Comparison of ENCODE assay signal across 21 cellular contexts in genomic region chr4:174516794-174517193, GRCh38. TPM values are rescaled to one million over a fixed set of nuclear protein-coding genes. Genes with fewer than 3 reads are reported as not detected.
DNase-seq lines count a peak whose midpoint lies in the region; ATAC-seq, FAIRE-seq and TF ChIP-seq lines count a peak whose summit lies in the region.
"Had no signal": no experiment of that assay in that cellular context is flagged by ENCODE, and none has a peak within 500 bp of the region (broad histone marks: within the 10 kb centered on the region; RNA-seq: fewer than 3 reads in every experiment).

No MANE protein-coding gene starts in this region.

- no peak for TF ChIP-seq EP300 in HepG2 (IDR thresholded peaks at IDR 0.05; ENCODE audit: low read depth in 2 of 2, low read length in 2 of 2)
- TF ChIP-seq EP300 in HepG2 (CRISPR knock-in tag; IDR thresholded peaks at IDR 0.05; ENCODE audit: borderline replicate concordance) = no peak

- intact Hi-C loops in HepG2 (cut with micrococcal nuclease; ENCODE audit: unreplicated experiment) (no loop called here), lower lobe of right lung (cut with DNase I) (no loop called here)
- intact Hi-C loops in activated T-helper 2 cell treated with anti-CD3 and anti-CD28 coated beads, Interferon-gamma antibody, Interleukin-2, Interleukin-4, amounts not matched to agents 10 μg/mL and 5 μg/mL and 100 μg/mL, durations not matched to agents 14 hours and 24 hours and 36 hours (cut with micrococcal nuclease) = no loop called here

- no peaks in the 10 kb centered on the region for H3K9me3 Mint-ChIP-seq in activated T-helper 2 cell treated with anti-CD3 and anti-CD28 coated beads, Interferon-gamma antibody, Interleukin-2, Interleukin-4, amounts not matched to agents 10 μg/mL and 5 μg/mL and 100 μg/mL, durations not matched to agents 14 hours and 24 hours and 36 hours

- no peak overlapping the region for H3K4me3 ChIP-seq in liver (ENCODE audit: low read depth in 1 of 3, low read length in 3 of 3)
- H3K4me3 ChIP-seq in HepG2 (replicated peaks in 1 of 3; ENCODE audit: insufficient read depth in 1 of 3, low read depth in 2 of 3, low read length in 3 of 3) = no peak overlapping the region
- no peak overlapping the region for H3K4me3 ChIP-seq in lower lobe of right lung
- H3K4me3 ChIP-seq: GM12878, GM23248 had no signal

- DNase-seq in HepG2 (ENCODE audit: low spot score) (no peak), epithelial cell of prostate (ENCODE audit: low read depth, low spot score) (no peak), lower lobe of right lung (no peak), DMS153 treated with DMSO at 0.1 percent for 48 hours (lab: John Stamatoyannopoulos, UW; ENCODE audit: unreplicated experiment) (no peak), NCI-H2171 treated with DMSO at 0.1 percent for 48 hours (lab: John Stamatoyannopoulos, UW) (no peak)
- DNase-seq in activated T-helper 2 cell treated with anti-CD3 and anti-CD28 coated beads, Interferon-gamma antibody, Interleukin-2, Interleukin-4, amounts not matched to agents 10 μg/mL and 5 μg/mL and 100 μg/mL, durations not matched to agents 14 hours and 24 hours and 36 hours (ENCODE audit: low spot score) = no peak
- DNase-seq: C1 segment of cervical spinal cord; Caco-2; CD8-positive, alpha-beta T cell; DMS153; DMS79; EL; GDM1; GM23248; H7; HCEC 1CT had no signal

- no peak overlapping the region for H2AFZ ChIP-seq in HepG2 (ENCODE audit: low read length)
- H2AFZ ChIP-seq: GM23248 had no signal

- H3K9me3 ChIP-seq in liver (ENCODE audit: control insufficient read depth in 4 of 4, low read length in 3 of 4) (no peaks in the 10 kb centered on the region), HepG2 (ENCODE audit: low read length) (no peaks in the 10 kb centered on the region), lower lobe of right lung (no peaks in the 10 kb centered on the region)

- peaks cover 2 to 28% (median 8%) of the 10 kb centered on the region in 4 donors for H3K4me1 ChIP-seq in liver (ENCODE audit: control insufficient read depth in 4 of 4, insufficient read depth in 4 of 4, low read length in 3 of 4)
- H3K4me1 ChIP-seq in HepG2 (ENCODE audit: insufficient read depth, low read length) = 0 out of 2 replicates have a peak, but pooled peaks cover 4% of the 10 kb centered on the region
- peaks cover 9% of the 10 kb centered on the region for H3K4me1 ChIP-seq in lower lobe of right lung

- BruUV-seq in HepG2 (replicated peaks; lab: Mats Ljungman, UMichigan) = no TSS peak

- no peak for TF ChIP-seq POLR2A in HepG2 (IDR thresholded peaks at IDR 0.05; ENCODE audit: insufficient read depth in 1 of 2, low read depth in 2 of 2, low read length in 2 of 2)

- no peak overlapping the region for H3K4me3 Mint-ChIP-seq in activated T-helper 2 cell treated with anti-CD3 and anti-CD28 coated beads, Interferon-gamma antibody, Interleukin-2, Interleukin-4, amounts not matched to agents 10 μg/mL and 5 μg/mL and 100 μg/mL, durations not matched to agents 14 hours and 24 hours and 36 hours (ENCODE audit: low read depth)
- H3K4me3 Mint-ChIP-seq: CD8-positive, alpha-beta T cell had no signal

- no peaks in the 10 kb centered on the region for H4K20me1 ChIP-seq in HepG2 (ENCODE audit: insufficient read depth, low read length)

- POLR2A ChIA-PET in HepG2 (lab: Yijun Ruan, JAX) = no interaction called here

- TF ChIP-seq RAD21 in liver (IDR thresholded peaks at IDR 0.05) (no peak), HepG2 (CRISPR knock-in tag; IDR thresholded peaks at IDR 0.05) (no peak)

- no peak overlapping the region for H3K27ac Mint-ChIP-seq in activated T-helper 2 cell treated with anti-CD3 and anti-CD28 coated beads, Interferon-gamma antibody, Interleukin-2, Interleukin-4, amounts not matched to agents 10 μg/mL and 5 μg/mL and 100 μg/mL, durations not matched to agents 14 hours and 24 hours and 36 hours
- H3K27ac Mint-ChIP-seq: CD8-positive, alpha-beta T cell had no signal

- H3K4me2 ChIP-seq in HepG2 (ENCODE audit: low read depth, low read length) = no peak overlapping the region

- ATAC-seq in HepG2 = no peak
- ATAC-seq in lower lobe of right lung = no peak
- ATAC-seq: CD8-positive, alpha-beta T cell; GM12878 had no signal

- no peak for TF ChIP-seq CTCF in liver (IDR thresholded peaks at IDR 0.05; ENCODE audit: low read depth, low read length, missing input control)
- TF ChIP-seq CTCF in HepG2 (CRISPR knock-in tag; IDR thresholded peaks at IDR 0.05) = no peak
- no peak for TF ChIP-seq CTCF in lower lobe of right lung (IDR thresholded peaks at IDR 0.05)

- in situ Hi-C loops in HepG2 (cut with HindIII; ENCODE audit: extremely low pct_ligation_motif_present, low pct_unique_long_range_greater_than_20kb) = no loop called here

- H3K27ac ChIP-seq in liver (ENCODE audit: low read depth in 1 of 2, low read length in 2 of 2) = peak overlapping the region; percentile 70 to 71
- no peak overlapping the region for H3K27ac ChIP-seq in HepG2 (ENCODE audit: extremely low read length, insufficient read depth, low read length)
- H3K27ac ChIP-seq in epithelial cell of prostate = peak overlapping the region; percentile 41
- peak overlapping the region; percentile 54 for H3K27ac ChIP-seq in lower lobe of right lung
- H3K27ac ChIP-seq: GM23248 had no signal

- H3K27me3 ChIP-seq in liver (ENCODE audit: control insufficient read depth in 4 of 4, insufficient read depth in 4 of 4, low read length in 3 of 4) = no peaks in the 10 kb centered on the region
- H3K27me3 ChIP-seq in HepG2 (ENCODE audit: control insufficient read depth in 1 of 2, insufficient read depth in 2 of 2, low read length in 2 of 2) = peaks cover 0 to 10% of the 10 kb centered on the region in 2 experiments; a peak in 3 of 5 replicates
- no peaks in the 10 kb centered on the region for H3K27me3 ChIP-seq in lower lobe of right lung (ENCODE audit: low read depth)

- peaks cover 33% of the 10 kb centered on the region for H3K27me3 Mint-ChIP-seq in activated T-helper 2 cell treated with anti-CD3 and anti-CD28 coated beads, Interferon-gamma antibody, Interleukin-2, Interleukin-4, amounts not matched to agents 10 μg/mL and 5 μg/mL and 100 μg/mL, durations not matched to agents 14 hours and 24 hours and 36 hours (ENCODE audit: low read depth)

- peaks cover 0 to under 1% (median 0%) of the 10 kb centered on the region in 4 donors for H3K36me3 ChIP-seq in liver (ENCODE audit: control insufficient read depth in 4 of 4, insufficient read depth in 3 of 4, low read depth in 1 of 4, low read length in 3 of 4)
- no peaks in the 10 kb centered on the region for H3K36me3 ChIP-seq in HepG2 (replicated peaks in 1 of 2; ENCODE audit: control insufficient read depth in 1 of 2, insufficient read depth in 2 of 2, low read length in 2 of 2)
- H3K36me3 ChIP-seq in lower lobe of right lung = no peaks in the 10 kb centered on the region

- WGBS in liver = 80% methylated on average over 1 of the region's 1 CpG
- WGBS in HepG2 (ENCODE audit: low lambda C conversion rate) = 0% methylated on average over 1 of the region's 1 CpG

- H3K4me1 Mint-ChIP-seq in activated T-helper 2 cell treated with anti-CD3 and anti-CD28 coated beads, Interferon-gamma antibody, Interleukin-2, Interleukin-4, amounts not matched to agents 10 μg/mL and 5 μg/mL and 100 μg/mL, durations not matched to agents 14 hours and 24 hours and 36 hours (ENCODE audit: low read depth) = peaks cover 4% of the 10 kb centered on the region

- H3K36me3 Mint-ChIP-seq in activated T-helper 2 cell treated with anti-CD3 and anti-CD28 coated beads, Interferon-gamma antibody, Interleukin-2, Interleukin-4, amounts not matched to agents 10 μg/mL and 5 μg/mL and 100 μg/mL, durations not matched to agents 14 hours and 24 hours and 36 hours (ENCODE audit: low read depth) = no peaks in the 10 kb centered on the region

- no peak for FAIRE-seq in HepG2 (lab: Jason Lieb, UNC)
- FAIRE-seq: GM12878, GM19239, H1 had no signal

- H3K9ac ChIP-seq in liver (ENCODE audit: low read depth in 1 of 2, low read length in 2 of 2) (no peak overlapping the region), HepG2 (ENCODE audit: insufficient read depth, low read depth, low read length) (no peak overlapping the region)
- H3K9ac ChIP-seq: GM23248 had no signal

- no peaks in the 10 kb centered on the region for H3K79me2 ChIP-seq in HepG2 (ENCODE audit: insufficient read depth, low read length)

- CTCF ChIA-PET in HepG2 (lab: Yijun Ruan, JAX; ENCODE audit: low intra/inter-chr PET ratio, low total read pairs) = no interaction called here

TF ChIP-seq in liver, 16 proteins besides CTCF, POLR2A, EP300 and RAD21 (continues in another document):
- TF ChIP-seq YY1 (IDR thresholded peaks at IDR 0.05) (no peak), SP1 (IDR thresholded peaks at IDR 0.05) (no peak)

RNA-seq across cellular contexts. Expression of gene HPGD, which starts 5.5 kb away (rescaled TPM):
- total RNA-seq in liver (100 to 1,000 TPM in 1 of 2 donors, 1 to 10 TPM in 1; 7.9 to 113 TPM), HepG2 (2016; rRNA removed; fragmentation: Illumina TruSeq; extraction: Trizol) (0.13 and 0.36 TPM in 2 replicates), lower lobe of right lung (87.2 TPM)
- polyA plus RNA-seq in liver (10 to 100 TPM; 24.2 to 90.0 TPM), HepG2 (2011; rRNA removed) (0.24 and 0.38 TPM in 2 replicates)
- total RNA-seq in HepG2 (2016; cell fraction: cytosol; rRNA removed; fragmentation: Illumina TruSeq; extraction: Trizol; ENCODE audit: low read depth) = not detected in 2 replicates
- total RNA-seq in HepG2 (2016; cell fraction: insoluble cytoplasmic fraction; rRNA removed; fragmentation: Illumina TruSeq; extraction: Trizol) = 0.22 and 0.25 TPM in 2 replicates
- total RNA-seq in HepG2 (2016; cell fraction: membrane; rRNA removed; fragmentation: Illumina TruSeq; extraction: Trizol) = not detected in 2 replicates
- not detected in 2 replicates for total RNA-seq in HepG2 (2016; cell fraction: nucleus; rRNA removed; fragmentation: Illumina TruSeq; extraction: Trizol)
- polyA plus RNA-seq in HepG2 (2011; cell fraction: cytosol; rRNA removed) = 0.06 and 0.12 TPM in 2 replicates
- polyA plus RNA-seq in HepG2 (2011; cell fraction: nucleus; rRNA removed) = 0.21 and 0.23 TPM in 2 replicates
- polyA plus RNA-seq in HepG2 (2012) = 0.36 and 0.55 TPM in 2 replicates
- polyA plus RNA-seq in HepG2 (2016; cell fraction: cytosol; fragmentation: Illumina TruSeq; extraction: Trizol; ENCODE audit: low read depth) = 0.19 TPM in 1 of 2 replicates, not detected in the other
- 0.24 and 0.35 TPM in 2 replicates for polyA plus RNA-seq in HepG2 (2016; cell fraction: insoluble cytoplasmic fraction; fragmentation: Illumina TruSeq; extraction: Trizol; ENCODE audit: low read depth)
- 0.15 TPM in 1 of 2 replicates, not detected in the other for polyA plus RNA-seq in HepG2 (2016; cell fraction: membrane; fragmentation: Illumina TruSeq; extraction: Trizol; ENCODE audit: low read depth)
- not detected in 2 replicates for polyA plus RNA-seq in HepG2 (2016; cell fraction: nucleus; fragmentation: Illumina TruSeq; extraction: Trizol; ENCODE audit: insufficient read depth, low read depth)
- 0.32 and 0.77 TPM in 2 replicates for polyA minus RNA-seq in HepG2 (2011; rRNA and poly(A)+ RNA removed; ENCODE audit: low replicate concordance)
- not detected in 2 replicates for polyA minus RNA-seq in HepG2 (2011; cell fraction: cytosol; rRNA and poly(A)+ RNA removed)
- 0.75 TPM in 1 of 2 replicates, not detected in the other for polyA minus RNA-seq in HepG2 (2011; cell fraction: nucleus; rRNA and poly(A)+ RNA removed)
- 0.48 and 1.2 TPM in 2 replicates for total RNA-seq in activated T-helper 2 cell treated with anti-CD3 and anti-CD28 coated beads, Interferon-gamma antibody, Interleukin-2, Interleukin-4, amounts not matched to agents 10 μg/mL and 5 μg/mL and 100 μg/mL, durations not matched to agents 14 hours and 24 hours and 36 hours
- total RNA-seq: GM23248 had no signal
- polyA plus RNA-seq: BJ, GM23248 had no signal
